Comparison of ENCODE assay signal across 24 cellular contexts in genomic region chr3:180600473-180600872, GRCh38. TPM values are rescaled to one million over a fixed set of nuclear protein-coding genes. Genes with fewer than 3 reads are reported as not detected.
DNase-seq lines count a peak whose midpoint lies in the region; ATAC-seq and TF ChIP-seq lines count a peak whose summit lies in the region.
"Had no signal": no experiment of that assay in that cellular context is flagged by ENCODE, and none has a peak within 500 bp of the region (broad histone marks: within the 10 kb centered on the region; RNA-seq: fewer than 3 reads in every experiment).

No MANE protein-coding gene starts in this region.

- H3K9me3 Mint-ChIP-seq in activated T-cell treated with anti-CD3 and anti-CD28 coated beads, Interleukin-2, amount 50 U/mL, for 72 hours = peaks cover 1 to 2% of the 10 kb centered on the region in 2 donors
- H3K9me3 Mint-ChIP-seq in Calu3 (ENCODE audit: low read depth, unreplicated experiment) (no peaks in the 10 kb centered on the region), nephron progenitor cell (peaks cover 11% of the 10 kb centered on the region)
- H3K9me3 Mint-ChIP-seq in activated T-helper 2 cell treated with anti-CD3 and anti-CD28 coated beads, Interferon-gamma antibody, Interleukin-2, Interleukin-4, amounts not matched to agents 10 μg/mL and 5 μg/mL and 100 μg/mL, durations not matched to agents 14 hours and 24 hours and 36 hours = no peaks in the 10 kb centered on the region

- H3K27ac Mint-ChIP-seq in activated T-cell treated with anti-CD3 and anti-CD28 coated beads, Interleukin-2, amount 50 U/mL, for 72 hours = peak overlapping the region; percentile 93
- H3K27ac Mint-ChIP-seq in Calu3 (ENCODE audit: unreplicated experiment) = peak overlapping the region; percentile 95
- H3K27ac Mint-ChIP-seq in activated T-helper 2 cell treated with anti-CD3 and anti-CD28 coated beads, Interferon-gamma antibody, Interleukin-2, Interleukin-4, amounts not matched to agents 10 μg/mL and 5 μg/mL and 100 μg/mL, durations not matched to agents 14 hours and 24 hours and 36 hours = no peak overlapping the region
- no peak overlapping the region for H3K27ac Mint-ChIP-seq in nephron progenitor cell

- CTCF ChIA-PET in Calu3 (lab: Charles Lee) = interaction anchor here (2.1 kb wide), 1 partner anchor 788 kb away, joined by 8 read pairs; no protein-coding TSS in a partner anchor

- H3K4me3 Mint-ChIP-seq in activated T-cell treated with anti-CD3 and anti-CD28 coated beads, Interleukin-2, amount 50 U/mL, for 72 hours = peak overlapping the region; percentile 29 to 86
- no peak overlapping the region for H3K4me3 Mint-ChIP-seq in Calu3 (ENCODE audit: low read depth, unreplicated experiment)
- peak overlapping the region; percentile 88 for H3K4me3 Mint-ChIP-seq in activated T-helper 2 cell treated with anti-CD3 and anti-CD28 coated beads, Interferon-gamma antibody, Interleukin-2, Interleukin-4, amounts not matched to agents 10 μg/mL and 5 μg/mL and 100 μg/mL, durations not matched to agents 14 hours and 24 hours and 36 hours (ENCODE audit: low read depth)
- peak overlapping the region; percentile 96 for H3K4me3 Mint-ChIP-seq in nephron progenitor cell

- intact Hi-C loops in Calu3 (cut with micrococcal nuclease; ENCODE audit: unreplicated experiment) = no loop called here
- intact Hi-C loops in activated T-helper 2 cell treated with anti-CD3 and anti-CD28 coated beads, Interferon-gamma antibody, Interleukin-2, Interleukin-4, amounts not matched to agents 10 μg/mL and 5 μg/mL and 100 μg/mL, durations not matched to agents 14 hours and 24 hours and 36 hours (cut with micrococcal nuclease) = loop anchor here (5.0 kb wide), 2 partner anchors 993 to 1038 kb away; partner anchors contain the start of gene ACTL6A

- no TSS peak for BruUV-seq in Calu3 (replicated peaks; lab: Mats Ljungman, UMichigan)

- peaks cover 12% of the 10 kb centered on the region for H3K4me1 Mint-ChIP-seq in activated T-cell treated with anti-CD3 and anti-CD28 coated beads, Interleukin-2, amount 50 U/mL, for 72 hours (ENCODE audit: low read depth)
- H3K4me1 Mint-ChIP-seq in Calu3 (ENCODE audit: low read depth, unreplicated experiment) (peaks cover 10% of the 10 kb centered on the region), nephron progenitor cell (peaks cover 18% of the 10 kb centered on the region)
- peaks cover 10% of the 10 kb centered on the region for H3K4me1 Mint-ChIP-seq in activated T-helper 2 cell treated with anti-CD3 and anti-CD28 coated beads, Interferon-gamma antibody, Interleukin-2, Interleukin-4, amounts not matched to agents 10 μg/mL and 5 μg/mL and 100 μg/mL, durations not matched to agents 14 hours and 24 hours and 36 hours (ENCODE audit: low read depth)

- no peaks in the 10 kb centered on the region for H3K27me3 Mint-ChIP-seq in activated T-cell treated with anti-CD3 and anti-CD28 coated beads, Interleukin-2, amount 50 U/mL, for 72 hours (ENCODE audit: low read depth)
- no peaks in the 10 kb centered on the region for H3K27me3 Mint-ChIP-seq in Calu3 (ENCODE audit: unreplicated experiment)
- H3K27me3 Mint-ChIP-seq in activated T-helper 2 cell treated with anti-CD3 and anti-CD28 coated beads, Interferon-gamma antibody, Interleukin-2, Interleukin-4, amounts not matched to agents 10 μg/mL and 5 μg/mL and 100 μg/mL, durations not matched to agents 14 hours and 24 hours and 36 hours (ENCODE audit: low read depth) = peaks cover 16% of the 10 kb centered on the region
- H3K27me3 Mint-ChIP-seq in nephron progenitor cell (ENCODE audit: low read depth, poor library complexity) = peaks cover 45% of the 10 kb centered on the region

- ATAC-seq in activated T-cell treated with anti-CD3 and anti-CD28 coated beads, Interleukin-2, amount 50 U/mL, for 72 hours (replicated peaks in 1 of 2) = no peak
- ATAC-seq: esophagus mucosa, foreskin keratinocyte, right cardiac atrium had no signal

- TF ChIP-seq CTCF in Calu3 (IDR thresholded peaks at IDR 0.05; ENCODE audit: unreplicated experiment) = no peak
- no peak for TF ChIP-seq CTCF in nephron progenitor cell (IDR thresholded peaks at IDR 0.05)

- peaks cover 10 to 12% of the 10 kb centered on the region in 2 donors for H3K36me3 Mint-ChIP-seq in activated T-cell treated with anti-CD3 and anti-CD28 coated beads, Interleukin-2, amount 50 U/mL, for 72 hours (ENCODE audit: insufficient read depth in 2 of 2)
- H3K36me3 Mint-ChIP-seq in Calu3 (ENCODE audit: insufficient read depth, unreplicated experiment) = peaks cover 33% of the 10 kb centered on the region
- peaks cover 33% of the 10 kb centered on the region for H3K36me3 Mint-ChIP-seq in activated T-helper 2 cell treated with anti-CD3 and anti-CD28 coated beads, Interferon-gamma antibody, Interleukin-2, Interleukin-4, amounts not matched to agents 10 μg/mL and 5 μg/mL and 100 μg/mL, durations not matched to agents 14 hours and 24 hours and 36 hours (ENCODE audit: low read depth)
- H3K36me3 Mint-ChIP-seq in nephron progenitor cell (ENCODE audit: low read depth) = peaks cover 8% of the 10 kb centered on the region

- no peak for DNase-seq in activated T-cell treated with anti-CD3 and anti-CD28 coated beads, Interleukin-2, amount 50 U/mL, for 72 hours
- no peak for DNase-seq in activated T-cell treated with anti-CD3 and anti-CD28 coated beads, Interleukin-2, amount 50 U/mL, for 1 hour
- DNase-seq in Calu3 (no peak), nephron progenitor cell (no peak), NCI-H1694 treated with DMSO at 0.1 percent for 48 hours (lab: John Stamatoyannopoulos, UW) (no peak), NCI-H1092 (lab: John Stamatoyannopoulos, UW) (no peak), NCI-H1105 treated with DMSO at 0.1 percent for 48 hours (lab: John Stamatoyannopoulos, UW) (no peak)
- no peak for DNase-seq in activated T-helper 2 cell treated with anti-CD3 and anti-CD28 coated beads, Interferon-gamma antibody, Interleukin-2, Interleukin-4, amounts not matched to agents 10 μg/mL and 5 μg/mL and 100 μg/mL, durations not matched to agents 14 hours and 24 hours and 36 hours (ENCODE audit: low spot score)
- DNase-seq: ACHN; activated CD8-positive, alpha-beta memory T cell treated with anti-CD3 and anti-CD28 coated beads for 24 hours; activated T-cell treated with anti-CD3 and anti-CD28 coated beads, Interleukin-2, amount 50 U/mL, for 48 hours; amniotic stem cell; colonic mucosa; effector memory CD4-positive, alpha-beta T cell; foreskin keratinocyte; Karpas-422; mesendoderm; NCI-H1930; SK-N-SH; stimulated activated CD4-positive, alpha-beta T cell treated with anti-CD3 and anti-CD28 coated beads, Interleukin-4, amount 100 ng/mL, for 24 hours; stimulated activated naive CD4-positive, alpha-beta T cell; WERI-Rb-1 had no signal

RNA-seq across cellular contexts. Expression of gene TTC14, which starts 1.5 kb away (rescaled TPM):
- 10 to 100 TPM; 53.1 to 56.0 TPM for total RNA-seq in activated T-cell treated with anti-CD3 and anti-CD28 coated beads, Interleukin-2, amount 50 U/mL, for 72 hours
- total RNA-seq in Calu3 (2022) = 48.4 and 51.6 TPM in 2 replicates
- 48.6 and 50.0 TPM in 2 replicates for total RNA-seq in activated T-helper 2 cell treated with anti-CD3 and anti-CD28 coated beads, Interferon-gamma antibody, Interleukin-2, Interleukin-4, amounts not matched to agents 10 μg/mL and 5 μg/mL and 100 μg/mL, durations not matched to agents 14 hours and 24 hours and 36 hours

Comparison
In these comparisons a context has a peak if more than half of its experiments do, and no peak if none do; other contexts are left out.
1. H3K27ac Mint-ChIP-seq: peak in activated T-cell treated with anti-CD3 and anti-CD28 coated beads, Interleukin-2, amount 50 U/mL, for 72 hours (single experiment) and Calu3 (single experiment); none in activated T-helper 2 cell treated with anti-CD3 and anti-CD28 coated beads, Interferon-gamma antibody, Interleukin-2, Interleukin-4, amounts not matched to agents 10 μg/mL and 5 μg/mL and 100 μg/mL, durations not matched to agents 14 hours and 24 hours and 36 hours (single experiment) and nephron progenitor cell (single experiment).